ENCODE assay signal across 30 cellular contexts in the genomic region with DNA sequence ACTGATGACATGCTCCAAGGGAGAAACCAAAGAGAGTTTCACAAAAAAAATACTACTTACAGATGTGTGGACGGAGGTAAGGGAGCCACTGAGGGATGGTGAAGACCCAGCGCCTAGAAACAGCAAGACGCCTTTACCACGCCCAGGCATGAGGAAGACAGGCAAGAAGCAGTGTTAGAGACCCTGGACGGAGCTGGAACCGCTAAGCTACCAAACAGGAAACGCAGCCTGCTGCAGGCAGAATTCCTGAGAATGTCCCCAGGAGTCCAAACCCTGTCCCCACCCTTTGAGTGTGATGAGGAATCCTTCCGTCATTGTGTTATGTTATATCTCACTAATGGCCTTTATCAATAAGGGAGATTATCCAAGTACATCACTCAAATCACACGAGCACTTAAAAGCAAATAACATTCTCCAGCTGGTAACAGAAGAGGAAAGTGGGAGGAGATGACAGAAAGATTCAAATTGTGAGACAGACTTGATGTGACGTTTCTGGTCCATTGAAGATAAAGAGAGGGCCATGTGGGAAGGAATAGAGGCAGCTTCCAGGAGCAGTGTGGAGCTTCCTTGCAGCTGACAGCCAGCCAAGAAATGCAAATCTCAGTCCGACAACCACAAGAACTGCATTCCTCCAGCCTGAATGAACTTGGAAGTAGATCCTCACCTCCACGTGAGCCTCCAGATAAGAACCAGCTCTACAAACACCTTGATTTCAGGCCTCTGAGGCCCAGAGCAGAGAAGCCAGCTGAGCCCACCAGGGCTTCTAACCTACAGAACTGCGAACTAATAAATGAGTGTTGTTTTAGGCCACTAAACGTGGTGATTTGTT. TPM values are rescaled to one million over a fixed set of nuclear protein-coding genes. Genes with fewer than 3 reads are reported as not detected.
"Had no signal": no experiment of that assay in that cellular context is flagged by ENCODE, and none has a peak within 500 bp of the region (broad histone marks: within the 10 kb centered on the region; RNA-seq: fewer than 3 reads in every experiment).

No MANE protein-coding gene starts in this region.

- H3K27me3 ChIP-seq: adrenal gland, ascending aorta, ovary, sigmoid colon, thyroid gland, upper lobe of left lung, vagina had no signal

- H3K4me3 ChIP-seq: adrenal gland, ascending aorta, esophagus squamous epithelium, gastrocnemius medialis, ovary, sigmoid colon, stomach, thyroid gland, upper lobe of left lung, vagina had no signal

- ATAC-seq: activated T-cell treated with anti-CD3 and anti-CD28 coated beads, Interleukin-2, amount 50 U/mL, for 72 hours; gastrocnemius medialis; left colon; naive thymus-derived CD4-positive, alpha-beta T cell; stimulated activated naive B cell treated with anti-CD40 and anti-IgM and Interleukin-4, amounts not matched to agents 10 μg/mL and 1 μg/mL and 100 μg/mL, for 72 hours had no signal

- H3K9me3 ChIP-seq: adrenal gland, ascending aorta, esophagus squamous epithelium, gastrocnemius medialis, ovary, sigmoid colon, stomach, thyroid gland, upper lobe of left lung, vagina had no signal

- H3K27ac ChIP-seq: adrenal gland, ascending aorta, epithelial cell of prostate, esophagus squamous epithelium, gastrocnemius medialis, ovary, sigmoid colon, stomach, thyroid gland, upper lobe of left lung, vagina had no signal

- H3K4me1 ChIP-seq: adrenal gland, gastrocnemius medialis, sigmoid colon, stomach, thyroid gland, upper lobe of left lung, vagina had no signal

- DNase-seq: activated CD4-positive, alpha-beta T cell treated with anti-CD3 and anti-CD28 coated beads for 4 hours; activated CD4-positive, alpha-beta T cell treated with anti-CD3 and anti-CD28 coated beads, Interleukin-2, amount 50 U/mL, for 4 hours; activated effector memory CD4-positive, alpha-beta T cell treated with anti-CD3 and anti-CD28 coated beads, Interleukin-2, amount 50 U/mL, for 16 hours; activated naive CD4-positive, alpha-beta T cell treated with anti-CD3 and anti-CD28 coated beads for 36 hours; activated naive CD8-positive, alpha-beta T cell treated with anti-CD3 and anti-CD28 coated beads for 36 hours; activated T-cell treated with anti-CD3 and anti-CD28 coated beads for 4 hours; activated T-cell treated with anti-CD3 and anti-CD28 coated beads, Interleukin-2, amount 50 U/mL, for 72 hours; adrenal gland; caudate nucleus; esophagus squamous epithelium; gastrocnemius medialis; glutamatergic neuron; kidney; left colon; midbrain; naive thymus-derived CD4-positive, alpha-beta T cell; ovary; sigmoid colon; small intestine; stimulated activated CD4-positive, alpha-beta T cell treated with anti-CD3 and anti-CD28 coated beads, Interleukin-15, amount 100 ng/mL, for 24 hours; stimulated activated CD4-positive, alpha-beta T cell treated with anti-CD3 and anti-CD28 coated beads, Interleukin-2, amount 100 ng/mL, for 24 hours; stimulated activated naive B cell treated with anti-CD40 and anti-IgM and Interleukin-4, amounts not matched to agents 10 μg/mL and 1 μg/mL and 100 μg/mL, for 72 hours; stomach; T-helper 2 cell; thyroid gland; upper lobe of left lung had no signal

- H3K36me3 ChIP-seq: adrenal gland, ascending aorta, esophagus squamous epithelium, gastrocnemius medialis, ovary, sigmoid colon, stomach, thyroid gland, upper lobe of left lung, vagina had no signal

- FAIRE-seq: endometrium, kidney, small intestine had no signal

RNA-seq across cellular contexts. Expression of a gene that starts 19.1 kb away (rescaled TPM):
- total RNA-seq: activated naive CD4-positive, alpha-beta T cell treated with anti-CD3 and anti-CD28 coated beads for 36 hours; activated naive CD8-positive, alpha-beta T cell treated with anti-CD3 and anti-CD28 coated beads for 36 hours; activated T-cell treated with anti-CD3 and anti-CD28 coated beads, Interleukin-2, amount 50 U/mL, for 72 hours; ascending aorta had no signal
